In the genomic region with DNA sequence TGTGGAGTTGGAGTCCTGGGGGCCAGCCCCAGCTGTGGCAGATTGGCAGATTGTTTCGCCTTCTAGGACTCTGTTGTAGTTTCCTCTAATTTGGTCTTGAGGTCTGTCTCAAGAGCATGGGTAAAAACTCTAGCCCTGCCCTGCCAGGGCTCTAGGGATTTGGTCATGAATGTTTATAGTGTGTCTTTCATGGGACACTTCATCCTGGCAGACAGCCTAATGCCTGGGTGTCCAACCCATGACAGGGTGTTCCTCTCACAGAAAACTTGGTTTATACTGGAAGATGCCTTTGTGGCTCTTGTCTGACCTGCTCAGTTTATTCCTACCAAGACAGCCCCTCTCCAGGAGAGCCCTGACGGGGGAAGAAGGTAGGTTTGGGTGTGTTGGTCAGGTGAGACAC, we compare ENCODE assay signal across 29 cellular contexts.
"Had no signal": no experiment of that assay in that cellular context is flagged by ENCODE, and none has a peak within 500 bp of the region (broad histone marks: within the 10 kb centered on the region; RNA-seq: fewer than 3 reads in every experiment).

No MANE protein-coding gene starts in this region.

- H3K9me3 ChIP-seq: lower lobe of right lung, mucosa of descending colon, right lobe of liver, stomach, tibial artery, upper lobe of left lung had no signal

- H2AFZ ChIP-seq: parathyroid adenoma had no signal

- H3K9ac ChIP-seq: parathyroid adenoma had no signal

- H3K79me2 ChIP-seq: parathyroid adenoma had no signal

- H3K27ac ChIP-seq: lower lobe of right lung, parathyroid adenoma, right lobe of liver, tibial artery, upper lobe of left lung had no signal

- H3K36me3 ChIP-seq: lower lobe of right lung, right lobe of liver, stomach, tibial artery, upper lobe of left lung had no signal

- H3K4me3 ChIP-seq: lower lobe of right lung, mucosa of descending colon, right lobe of liver, stomach, tibial artery, upper lobe of left lung had no signal

- H3K36me3 Mint-ChIP-seq: mesothelial cell of epicardium; natural killer cell treated with Interleukin-12 subunit alpha and Interleukin-12 subunit beta and Interleukin-15 and Interleukin-18, amount 100 ng/mL, for 72 hours had no signal

- H3K4me1 ChIP-seq: lower lobe of right lung, parathyroid adenoma, right lobe of liver, tibial artery had no signal

- DNase-seq: effector CD8-positive, alpha-beta T cell; hypothalamus; immature natural killer cell; islet precursor cell; kidney glomerular epithelial cell; left colon; left ventricle myocardium superior; lower lobe of right lung; mucosa of descending colon; naive B cell; right lobe of liver; small intestine; stimulated activated CD4-positive, alpha-beta T cell treated with anti-CD3 and anti-CD28 coated beads, Interleukin-12 subunit alpha, Interleukin-12 subunit beta, amount 100 ng/mL, for 4 hours; stimulated activated CD4-positive, alpha-beta T cell treated with anti-CD3 and anti-CD28 coated beads, Interleukin-1b, Interleukin-23, amount 100 ng/mL, for 48 hours; stimulated activated CD4-positive, alpha-beta T cell treated with anti-CD3 and anti-CD28 coated beads, Interleukin-4, amount 100 ng/mL, for 1 hour; stimulated activated CD8-positive, alpha-beta memory T cell treated with anti-CD3 and anti-CD28 coated beads, Interleukin-4, amount 100 ng/mL, for 48 hours; stimulated activated naive CD4-positive, alpha-beta T cell treated with Interleukin-2 at 50 U/mL for 16 hours; stomach; tibial artery; upper lobe of left lung had no signal

- H3K9me3 Mint-ChIP-seq: neural crest cell had no signal

- FAIRE-seq: colon, endothelial cell of umbilical vein, frontal cortex, small intestine, urothelium cell line had no signal

- H3K27me3 Mint-ChIP-seq: progenitor cell of endocrine pancreas had no signal

- H3K27ac Mint-ChIP-seq: immature natural killer cell; mesothelial cell of epicardium; naive B cell; natural killer cell treated with Interleukin-12 subunit alpha and Interleukin-12 subunit beta and Interleukin-15 and Interleukin-18, amount 100 ng/mL, for 72 hours; progenitor cell of endocrine pancreas had no signal

- H3K4me3 Mint-ChIP-seq: immature natural killer cell; mesothelial cell of epicardium; naive B cell; natural killer cell treated with Interleukin-12 subunit alpha and Interleukin-12 subunit beta and Interleukin-15 and Interleukin-18, amount 100 ng/mL, for 72 hours; neural crest cell had no signal

- H3K27me3 ChIP-seq: right lobe of liver, stomach, tibial artery, upper lobe of left lung had no signal
